ENCODE assay signal across 26 cellular contexts in the genomic region with DNA sequence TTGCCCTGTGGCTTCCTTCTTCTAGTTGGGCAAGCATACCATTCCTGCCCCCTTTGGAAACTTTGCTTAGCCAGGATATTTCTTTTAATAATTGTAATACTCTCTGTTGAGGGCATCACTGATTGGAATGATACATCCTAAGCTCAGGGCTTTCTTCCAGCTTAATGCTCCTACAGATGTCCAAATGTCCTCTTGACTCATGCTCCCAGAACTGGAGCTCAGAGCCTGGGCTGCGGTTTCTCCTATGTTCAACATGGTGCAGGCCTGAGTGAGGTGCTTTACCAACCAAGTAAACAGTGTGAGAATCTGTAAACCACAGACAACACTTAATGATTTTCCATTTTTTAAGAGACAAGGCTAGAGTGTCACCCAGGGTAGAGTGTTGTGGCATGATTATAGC.
"Had no signal": no experiment of that assay in that cellular context is flagged by ENCODE, and none has a peak within 500 bp of the region (broad histone marks: within the 10 kb centered on the region; RNA-seq: fewer than 3 reads in every experiment).

No MANE protein-coding gene starts in this region.

- H3K4me3 ChIP-seq: ascending aorta, body of pancreas, SJCRH30 had no signal

- ATAC-seq: activated CD4-positive, CD25-positive, alpha-beta regulatory T cell treated with anti-CD3 and anti-CD28 coated beads, Interleukin-2, amount 50 U/mL, for 24 hours; activated CD8-positive, alpha-beta T cell treated with anti-CD3 and anti-CD28 coated beads for 36 hours; activated T-cell treated with anti-CD3 and anti-CD28 coated beads, Interleukin-2, amount 50 U/mL, for 72 hours; body of pancreas; Panc1 had no signal

- DNase-seq: activated CD4-positive, alpha-beta T cell treated with anti-CD3 and anti-CD28 coated beads for 4 hours; activated CD8-positive, alpha-beta memory T cell treated with anti-CD3 and anti-CD28 coated beads, Interleukin-2, amount 50 U/mL, for 4 hours; activated CD8-positive, alpha-beta T cell treated with anti-CD3 and anti-CD28 coated beads for 36 hours; activated gamma-delta T cell treated with Interleukin-2 at 50 U/mL for 16 hours; activated naive CD4-positive, alpha-beta T cell treated with anti-CD3 and anti-CD28 coated beads, Interleukin-2, amount 50 U/mL, for 16 hours; activated T-cell treated with anti-CD3 and anti-CD28 coated beads, Interleukin-2, amount 50 U/mL, for 72 hours; amniotic stem cell; body of pancreas; central memory CD4-positive, alpha-beta T cell; NCI-H1092; NCI-H1417; NCI-H1694; NCI-H2029; NCI-H2107; NCI-H2171 treated with DMSO at 0.1 percent for 48 hours; NCI-H226; NCI-H526 treated with DMSO at 0.1 percent for 48 hours; NCI-H82; NK-92 treated with Interleukin-12 subunit alpha and Interleukin-12 subunit beta, amount 100 ng/mL, for 24 hours; Right ventricle myocardium superior; SJCRH30; SK-N-SH; T-helper 1 cell had no signal
